Comparison of ENCODE assay signal across 15 cellular contexts in the genomic region with DNA sequence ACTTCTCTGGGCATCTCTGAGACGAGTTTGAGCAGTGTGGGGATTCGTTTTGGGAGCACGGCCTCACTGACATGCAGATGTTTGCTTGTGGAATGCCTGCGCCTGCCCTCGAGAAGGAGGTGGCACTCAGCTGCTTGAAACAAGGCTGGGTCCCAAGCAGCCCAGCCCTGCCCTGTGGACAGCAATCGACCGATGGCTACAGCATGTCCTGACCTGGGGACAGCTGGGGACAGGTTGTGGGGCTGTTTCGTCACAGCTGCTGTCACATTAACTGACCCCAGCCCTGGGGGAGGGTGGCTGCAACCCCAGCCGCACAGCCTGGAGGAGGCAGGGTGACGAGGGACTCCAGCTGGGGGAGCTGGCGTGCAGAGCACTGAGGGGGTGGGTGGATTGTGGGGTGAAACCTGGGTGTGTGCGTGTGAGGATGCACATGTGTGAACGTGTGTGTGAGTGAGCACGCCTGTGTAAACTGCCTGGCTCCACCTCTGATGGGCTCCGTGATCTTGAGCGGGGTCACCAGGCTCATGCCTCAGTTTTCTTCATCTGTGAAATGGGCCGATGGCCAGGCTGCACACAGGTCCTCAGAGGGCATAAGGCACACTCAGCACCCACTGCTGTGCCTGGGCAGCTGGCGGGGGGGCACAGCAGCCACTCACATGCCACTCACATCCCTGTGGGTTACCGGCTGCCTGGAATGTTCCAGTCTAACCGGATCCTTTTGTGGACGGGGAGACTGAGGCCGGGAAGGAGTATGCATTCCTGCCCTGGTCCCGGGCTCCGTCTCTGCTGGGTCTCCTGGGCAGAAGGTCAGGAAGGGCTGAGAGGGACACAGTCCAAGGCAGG. TPM values are rescaled to one million over a fixed set of nuclear protein-coding genes. Genes with fewer than 3 reads are reported as not detected.
DNase-seq lines count a peak whose midpoint lies in the region; ATAC-seq, FAIRE-seq and TF ChIP-seq lines count a peak whose summit lies in the region.
"Had no signal": no experiment of that assay in that cellular context is flagged by ENCODE, and none has a peak within 500 bp of the region (broad histone marks: within the 10 kb centered on the region; RNA-seq: fewer than 3 reads in every experiment).

No MANE protein-coding gene starts in this region.

- FAIRE-seq in GM12891 (lab: Jason Lieb, UNC) = no peak
- FAIRE-seq: endometrium had no signal

- peak overlapping the region; percentile 11 to 35 for H3K27ac ChIP-seq in ascending aorta
- H3K27ac ChIP-seq in left ventricle myocardium inferior (replicated peaks) = peak overlapping the region; percentile 50
- H3K27ac ChIP-seq in osteoblast (ENCODE audit: low read depth, low read length) = peak overlapping the region; percentile 33

- no peak for TF ChIP-seq POLR2A in GM12891 (IDR thresholded peaks at IDR 0.05; ENCODE audit: low read depth, low read length)

- H3K4me3 ChIP-seq in ascending aorta (peak overlapping the region; percentile 38 to 53), left ventricle myocardium inferior (peak overlapping the region; percentile 62), osteoblast (ENCODE audit: insufficient read depth, low read length) (peak overlapping the region; percentile 52)

- H3K79me2 ChIP-seq in osteoblast (ENCODE audit: insufficient read depth, low read length) = no peaks in the 10 kb centered on the region

- no peaks in the 10 kb centered on the region for H3K27me3 ChIP-seq in ascending aorta
- no peaks in the 10 kb centered on the region for H3K27me3 ChIP-seq in left ventricle myocardium inferior (ENCODE audit: low read depth)
- peaks cover 5% of the 10 kb centered on the region for H3K27me3 ChIP-seq in osteoblast (ENCODE audit: insufficient read depth, low read length)

- TF ChIP-seq CTCF in ascending aorta (IDR thresholded peaks at IDR 0.05) (no peak), left ventricle myocardium inferior (IDR thresholded peaks at IDR 0.05; ENCODE audit: borderline replicate concordance) (no peak), osteoblast (IDR thresholded peaks at IDR 0.05; ENCODE audit: extremely low read depth, low read depth, low read length) (no peak)

- DNase-seq in GM03348 (ENCODE audit: low spot score) (peak; percentile 30), ascending aorta (ENCODE audit: low spot score in 2 of 2) (no peak), left ventricle myocardium inferior (peak; percentile 14), osteoblast (ENCODE audit: insufficient read length, low spot score, missing footprints) (peak; percentile 84), GM12891 (ENCODE audit: insufficient read length, low spot score) (no peak), NCI-H1105 treated with DMSO at 0.1 percent for 48 hours (lab: John Stamatoyannopoulos, UW) (no peak)
- DNase-seq in stimulated activated CD8-positive, alpha-beta memory T cell treated with anti-CD3 and anti-CD28 coated beads, Interleukin-4, amount 100 ng/mL, for 48 hours = no peak
- DNase-seq: activated CD8-positive, alpha-beta memory T cell treated with anti-CD3 and anti-CD28 coated beads for 24 hours; activated naive CD4-positive, alpha-beta T cell treated with anti-CD3 and anti-CD28 coated beads, Interleukin-2, amount 50 U/mL, for 16 hours; central memory CD4-positive, alpha-beta T cell; NCI-H2227 treated with DMSO at 0.1 percent for 48 hours; stimulated activated naive CD8-positive, alpha-beta T cell treated with anti-CD3 and anti-CD28 coated beads, Interleukin-15, amount 100 ng/mL, for 72 hours had no signal

- H2AFZ ChIP-seq in osteoblast (ENCODE audit: low read length) = no peak overlapping the region

- H3K9me3 ChIP-seq in ascending aorta = no peaks in the 10 kb centered on the region
- no peaks in the 10 kb centered on the region for H3K9me3 ChIP-seq in left ventricle myocardium inferior (replicated peaks)
- H3K9me3 ChIP-seq in osteoblast (ENCODE audit: low read depth, low read length) = no peaks in the 10 kb centered on the region

- ATAC-seq in esophagus mucosa = no peak
- ATAC-seq: naive thymus-derived CD8-positive, alpha-beta T cell; stimulated activated naive CD8-positive, alpha-beta T cell treated with anti-CD3 and anti-CD28 coated beads, Interleukin-15, amount 100 ng/mL, for 72 hours had no signal

- H4K20me1 ChIP-seq in osteoblast (ENCODE audit: insufficient read depth, low read length) = no peaks in the 10 kb centered on the region

- H3K4me2 ChIP-seq in osteoblast (ENCODE audit: insufficient read depth, low read length) = peak overlapping the region; percentile 81

- H3K4me1 ChIP-seq in ascending aorta = peaks cover 5 to 48% of the 10 kb centered on the region in 2 donors
- H3K4me1 ChIP-seq in left ventricle myocardium inferior = peaks cover 41% of the 10 kb centered on the region
- H3K4me1 ChIP-seq in osteoblast (ENCODE audit: insufficient read depth, low read length) = peaks cover 17% of the 10 kb centered on the region

- no peaks in the 10 kb centered on the region for H3K36me3 ChIP-seq in ascending aorta
- H3K36me3 ChIP-seq in left ventricle myocardium inferior = peaks cover 5% of the 10 kb centered on the region
- H3K36me3 ChIP-seq in osteoblast (ENCODE audit: insufficient read depth, low read length) = no peaks in the 10 kb centered on the region

- intact Hi-C loops in ascending aorta (cut with DNase I) (no loop called here), left ventricle myocardium inferior (cut with micrococcal nuclease) (no loop called here)

TF ChIP-seq in GM12891, 5 proteins besides CTCF, POLR2A, EP300 and RAD21:
- TF ChIP-seq TAF1 (IDR thresholded peaks at IDR 0.05; ENCODE audit: low read depth, low read length) = no peak
- no peak for TF ChIP-seq POLR2AphosphoS5 (IDR thresholded peaks at IDR 0.05; ENCODE audit: low read depth, low read length)
- TF ChIP-seq POU2F2 (IDR thresholded peaks at IDR 0.05; ENCODE audit: low read depth, low read length) = no peak
- TF ChIP-seq PAX5 (IDR thresholded peaks at IDR 0.05; ENCODE audit: insufficient read depth, low read length, severe bottlenecking) = no peak
- no peak for TF ChIP-seq SPI1 (IDR thresholded peaks at IDR 0.05; ENCODE audit: low read depth, low read length)

RNA-seq across cellular contexts. Expression of a gene that starts 49.3 kb away (rescaled TPM):
- 699 TPM for total RNA-seq in ascending aorta
- total RNA-seq in left ventricle myocardium inferior = 66.5 TPM
- total RNA-seq in osteoblast = 8.3 and 8.8 TPM in 2 replicates
- polyA plus RNA-seq in GM12891 (2012; ENCODE audit: low read depth, missing spikeins) = 0.54 TPM
- 26.7 TPM for total RNA-seq in esophagus mucosa

Comparison
In these comparisons a context has a peak if more than half of its experiments do, and no peak if none do; other contexts are left out.
1. DNase-seq: peak in GM03348 (single experiment), left ventricle myocardium inferior (single experiment) and osteoblast (single experiment); none in ascending aorta (0 of 2), GM12891 (single experiment), stimulated activated CD8-positive, alpha-beta memory T cell treated with anti-CD3 and anti-CD28 coated beads, Interleukin-4, amount 100 ng/mL, for 48 hours (single experiment) and NCI-H1105 treated with DMSO at 0.1 percent for 48 hours (single experiment).
2. RNA of a gene that starts 49.3 kb away (total RNA-seq): 699 TPM in ascending aorta (single experiment); 66.5 TPM in left ventricle myocardium inferior (single experiment), 26.7 TPM in esophagus mucosa (single experiment) and 8.3 to 8.8 TPM in osteoblast; every median in the first group is over 10 times any median in the second.
3. Peak in every context shown above with its lines, with median percentiles within 50 percentile points of each other: H3K27ac ChIP-seq and H3K4me3 ChIP-seq.